6 cellular contexts compared by ENCODE assay signal in the genomic region with DNA sequence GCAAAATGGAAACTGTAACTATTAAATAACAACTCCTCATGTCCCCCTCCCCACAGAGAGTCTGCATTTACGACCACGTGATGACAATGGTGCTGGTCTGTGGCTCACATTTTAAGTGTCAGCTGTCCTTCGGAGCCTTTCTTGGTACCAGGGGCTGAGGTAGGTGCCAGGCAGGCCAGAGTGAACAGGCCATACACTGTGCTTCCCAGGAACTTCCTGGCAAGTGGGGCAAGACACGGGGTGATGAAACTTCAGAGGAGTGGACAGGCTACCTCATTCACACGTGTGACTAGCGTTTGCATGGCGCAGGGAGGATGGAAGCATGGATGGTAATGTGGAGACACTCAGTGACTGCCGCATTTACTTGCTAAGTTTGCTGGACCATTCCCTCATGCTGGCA.
"Had no signal": no experiment of that assay in that cellular context is flagged by ENCODE, and none has a peak within 500 bp of the region (broad histone marks: within the 10 kb centered on the region; RNA-seq: fewer than 3 reads in every experiment).

No MANE protein-coding gene starts in this region.

- FAIRE-seq: H1, H54, HTR-8/SVneo had no signal

- H3K4me2 ChIP-seq: GM23338 had no signal

- H3K4me3 ChIP-seq: GM23338 had no signal

- DNase-seq: H9, HCEC 1CT had no signal

- ATAC-seq: GM23338 had no signal

- H2AFZ ChIP-seq: GM23338 had no signal
